In the genomic region with DNA sequence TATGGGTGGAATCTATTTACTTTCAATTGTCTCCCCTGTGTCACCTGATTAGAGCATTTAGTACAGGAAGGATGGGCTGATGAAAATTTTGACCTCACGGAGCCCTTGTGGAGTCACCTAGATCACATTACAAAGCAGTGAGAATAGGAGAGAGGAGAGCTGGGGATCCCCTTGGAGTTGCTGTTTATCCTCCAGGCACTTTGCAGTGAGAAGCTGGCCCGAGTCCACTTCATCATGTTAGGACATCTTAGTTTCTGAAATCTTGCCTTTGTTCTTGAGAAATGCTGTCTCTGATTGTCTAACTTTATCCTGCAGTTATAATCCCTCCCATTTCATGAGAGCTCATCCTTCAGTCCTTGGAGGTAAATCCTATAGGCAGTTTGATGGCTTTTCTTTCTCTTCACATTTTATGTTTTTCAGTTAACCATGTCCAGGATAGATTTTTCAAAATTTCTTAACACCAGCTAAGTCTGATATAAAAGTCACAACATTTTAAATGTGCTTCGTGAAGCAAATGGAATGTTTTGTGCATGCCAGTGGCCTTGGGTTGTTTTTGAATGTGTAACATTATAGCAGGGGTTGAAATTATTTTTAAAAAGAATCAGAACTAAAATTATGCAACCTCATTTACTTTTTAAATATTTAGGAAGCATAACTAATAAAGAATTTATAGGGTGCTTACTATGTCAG, we compare ENCODE assay signal across 15 cellular contexts.
DNase-seq lines count a peak whose midpoint lies in the region; ATAC-seq and TF ChIP-seq lines count a peak whose summit lies in the region.
"Had no signal": no experiment of that assay in that cellular context is flagged by ENCODE, and none has a peak within 500 bp of the region (broad histone marks: within the 10 kb centered on the region; RNA-seq: fewer than 3 reads in every experiment).

No MANE protein-coding gene starts in this region.

- in situ Hi-C loops in SK-MEL-5 (cut with HindIII; ENCODE audit: low pct_unique_long_range_greater_than_20kb, low sequenced_read_pairs): no loop called here

- no peaks in the 10 kb centered on the region for H3K9me3 ChIP-seq in upper lobe of left lung
- H3K9me3 ChIP-seq: spleen had no signal

- ATAC-seq in upper lobe of left lung (ENCODE audit: low FRiP score in 2 of 2) (peak in 1 of 2 donors; percentile 50), GM21717 (IDR thresholded peaks at IDR 0.05; ENCODE audit: unreplicated experiment) (no peak)
- ATAC-seq: left ventricle myocardium superior had no signal

- H3K27ac ChIP-seq in upper lobe of left lung: peak overlapping the region in 3 of 4 donors; percentile 20 to 58 (median 57)
- H3K27ac ChIP-seq: 22Rv1, spleen had no signal

- H3K4me3 ChIP-seq in foreskin fibroblast (ENCODE audit: low read depth in 1 of 2, low read length in 2 of 2): no peak overlapping the region
- no peak overlapping the region for H3K4me3 ChIP-seq in upper lobe of left lung
- H3K4me3 ChIP-seq: coronary artery, spleen had no signal

- H3K36me3 ChIP-seq in upper lobe of left lung: no peaks in the 10 kb centered on the region
- H3K36me3 ChIP-seq: spleen had no signal

- no peak for TF ChIP-seq POLR2A in upper lobe of left lung (IDR thresholded peaks at IDR 0.05)

- no peak for TF ChIP-seq EP300 in upper lobe of left lung (IDR thresholded peaks at IDR 0.05)

- peaks cover 0 to 22% (median 13%) of the 10 kb centered on the region in 4 donors for H3K4me1 ChIP-seq in upper lobe of left lung
- H3K4me1 ChIP-seq: spleen had no signal

- DNase-seq in DMS53 (lab: John Stamatoyannopoulos, UW) (peak; percentile 46), DMS53 treated with DMSO at 0.1 percent for 48 hours (lab: John Stamatoyannopoulos, UW; ENCODE audit: unreplicated experiment) (no peak), SK-MEL-5 (ENCODE audit: low read depth, low spot score) (peak; percentile 4), foreskin fibroblast (peak; percentile 83 to 92), upper lobe of left lung (peak in 1 of 2 donors; percentile 65), SIG-M5 (lab: John Stamatoyannopoulos, UW) (no peak)
- DNase-seq in activated CD4-positive, alpha-beta T cell treated with anti-CD3 and anti-CD28 coated beads for 1 hour: no peak
- DNase-seq: activated T-cell treated with anti-CD3 and anti-CD28 coated beads, Interleukin-2, amount 50 U/mL, for 48 hours; left ventricle myocardium superior; NCI-H2171; spleen; stimulated activated naive CD4-positive, alpha-beta T cell treated with Interleukin-2 at 50 U/mL for 16 hours had no signal

- H3K27me3 ChIP-seq in upper lobe of left lung: no peaks in the 10 kb centered on the region
- H3K27me3 ChIP-seq: spleen had no signal

- TF ChIP-seq CTCF in foreskin fibroblast (IDR thresholded peaks at IDR 0.05; ENCODE audit: low read depth, low read length) (no peak), upper lobe of left lung (IDR thresholded peaks at IDR 0.05) (no peak)

- 42 to 51% methylated on average over 3 of the region's 3 CpGs for WGBS in upper lobe of left lung, 2 donors

Comparison
In these comparisons a context has a peak if more than half of its experiments do, and no peak if none do; other contexts are left out.
1. DNase-seq: peak in DMS53 (single experiment), SK-MEL-5 (single experiment) and foreskin fibroblast (2 of 2); none in DMS53 treated with DMSO at 0.1 percent for 48 hours (single experiment), SIG-M5 (single experiment) and activated CD4-positive, alpha-beta T cell treated with anti-CD3 and anti-CD28 coated beads for 1 hour (single experiment).